In the genomic region with DNA sequence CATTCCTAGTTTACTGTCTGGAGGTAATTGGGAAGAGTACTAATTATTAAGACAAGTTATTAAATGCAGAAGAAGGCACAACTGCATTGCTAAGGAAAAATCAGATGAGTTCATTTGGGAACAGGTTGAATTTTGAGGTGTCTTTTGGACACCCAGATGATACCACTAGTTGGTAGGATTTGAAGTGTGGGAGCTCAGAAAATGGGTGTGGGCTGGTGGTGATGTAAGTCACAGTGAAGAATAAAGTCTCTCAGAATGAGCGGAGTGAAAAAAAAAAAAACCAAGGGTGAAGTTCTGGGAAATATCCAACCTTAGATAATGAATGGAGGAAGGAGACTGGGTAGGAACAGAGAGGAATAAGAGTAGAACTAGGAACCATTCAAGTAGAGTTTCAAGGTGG, we compare ENCODE assay signal across 33 cellular contexts.
"Had no signal": no experiment of that assay in that cellular context is flagged by ENCODE, and none has a peak within 500 bp of the region (broad histone marks: within the 10 kb centered on the region; RNA-seq: fewer than 3 reads in every experiment).

No MANE protein-coding gene starts in this region.

- DNase-seq: Karpas-422, Kasumi-1, MG63, MM.1S, MV-4-11, NCI-H1048, NCI-H1092, NCI-H1092 treated with DMSO at 0.1 percent for 48 hours, NCI-H1105, NCI-H1105 treated with DMSO at 0.1 percent for 48 hours, NCI-H1417, NCI-H1417 treated with DMSO at 0.1 percent for 48 hours, NCI-H1436, NCI-H1436 treated with DMSO at 0.1 percent for 48 hours, NCI-H146, NCI-H1694, NCI-H1694 treated with DMSO at 0.1 percent for 48 hours, NCI-H187, NCI-H187 treated with DMSO at 0.1 percent for 48 hours, NCI-H1930, NCI-H2029, NCI-H2029 treated with DMSO at 0.1 percent for 48 hours, NCI-H2081, NCI-H2081 treated with DMSO at 0.1 percent for 48 hours, NCI-H2107, NCI-H2171, NCI-H2171 treated with DMSO at 0.1 percent for 48 hours, NCI-H226, NCI-H345, NCI-H446, NCI-H446 treated with DMSO at 0.1 percent for 48 hours, NCI-H510A, NCI-H510A treated with DMSO at 0.1 percent for 48 hours had no signal
